ENCODE assay signal across 1 cellular context in genomic region chr9:129944501-129945116, GRCh38.
TF ChIP-seq lines count a peak whose summit lies in the region.

No MANE protein-coding gene starts in this region.

TF ChIP-seq in SK-N-SH treated with all-trans-retinoic acid at 6 μM for 48 hours, 23 proteins besides CTCF, POLR2A, EP300 and RAD21 (continued from another document):
- TF ChIP-seq ISL1 (CRISPR knock-in tag; IDR thresholded peaks at IDR 0.05) = no peak
- TF ChIP-seq PPARA (CRISPR knock-in tag; IDR thresholded peaks at IDR 0.05; ENCODE audit: borderline replicate concordance) = no peak
- no peak for TF ChIP-seq TOX (CRISPR knock-in tag; IDR thresholded peaks at IDR 0.05; ENCODE audit: borderline replicate concordance)
TF ChIP-seq in SK-N-SH treated with all-trans-retinoic acid at 6 μM for 48 hours: peak in this region for 0.
